1 cellular context compared by ENCODE assay signal in the genomic region with DNA sequence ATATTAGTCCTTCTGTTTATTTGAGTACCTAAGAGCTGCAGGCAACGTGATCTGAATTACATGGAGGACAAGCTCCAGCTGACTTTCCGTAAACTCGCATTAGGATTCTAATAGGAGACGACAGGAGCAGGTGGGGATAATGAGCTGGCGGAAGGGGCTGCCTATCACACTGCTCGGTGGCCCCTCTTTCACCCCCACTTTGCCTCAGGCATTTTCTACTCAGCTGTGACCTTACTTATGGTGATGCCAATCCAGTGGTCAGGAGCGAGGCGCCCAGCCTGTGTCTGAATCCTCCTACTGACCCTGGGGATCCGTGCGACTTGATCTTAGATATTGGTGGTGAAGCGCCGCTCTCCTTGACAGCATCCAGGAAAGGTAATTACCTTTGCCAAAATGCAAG.
TF ChIP-seq lines count a peak whose summit lies in the region.

A gene with protein sequence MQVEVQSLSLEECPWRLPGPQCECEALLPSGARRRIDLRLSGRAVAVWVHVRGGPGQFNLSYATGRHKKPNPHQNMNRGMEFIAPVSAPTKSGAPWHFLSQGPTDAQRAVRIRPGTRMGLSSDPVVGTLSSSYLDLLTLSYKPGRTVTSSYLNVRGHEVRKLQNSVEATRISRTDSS (plus strand): TSS at position 234 of the 400 bp plus-strand sequence. CDS start 160 bp downstream, at position 394.

TF ChIP-seq in GM23338, 12 proteins besides CTCF, POLR2A, EP300 and RAD21 (continued from another document):
- TF ChIP-seq, protein P1, sequence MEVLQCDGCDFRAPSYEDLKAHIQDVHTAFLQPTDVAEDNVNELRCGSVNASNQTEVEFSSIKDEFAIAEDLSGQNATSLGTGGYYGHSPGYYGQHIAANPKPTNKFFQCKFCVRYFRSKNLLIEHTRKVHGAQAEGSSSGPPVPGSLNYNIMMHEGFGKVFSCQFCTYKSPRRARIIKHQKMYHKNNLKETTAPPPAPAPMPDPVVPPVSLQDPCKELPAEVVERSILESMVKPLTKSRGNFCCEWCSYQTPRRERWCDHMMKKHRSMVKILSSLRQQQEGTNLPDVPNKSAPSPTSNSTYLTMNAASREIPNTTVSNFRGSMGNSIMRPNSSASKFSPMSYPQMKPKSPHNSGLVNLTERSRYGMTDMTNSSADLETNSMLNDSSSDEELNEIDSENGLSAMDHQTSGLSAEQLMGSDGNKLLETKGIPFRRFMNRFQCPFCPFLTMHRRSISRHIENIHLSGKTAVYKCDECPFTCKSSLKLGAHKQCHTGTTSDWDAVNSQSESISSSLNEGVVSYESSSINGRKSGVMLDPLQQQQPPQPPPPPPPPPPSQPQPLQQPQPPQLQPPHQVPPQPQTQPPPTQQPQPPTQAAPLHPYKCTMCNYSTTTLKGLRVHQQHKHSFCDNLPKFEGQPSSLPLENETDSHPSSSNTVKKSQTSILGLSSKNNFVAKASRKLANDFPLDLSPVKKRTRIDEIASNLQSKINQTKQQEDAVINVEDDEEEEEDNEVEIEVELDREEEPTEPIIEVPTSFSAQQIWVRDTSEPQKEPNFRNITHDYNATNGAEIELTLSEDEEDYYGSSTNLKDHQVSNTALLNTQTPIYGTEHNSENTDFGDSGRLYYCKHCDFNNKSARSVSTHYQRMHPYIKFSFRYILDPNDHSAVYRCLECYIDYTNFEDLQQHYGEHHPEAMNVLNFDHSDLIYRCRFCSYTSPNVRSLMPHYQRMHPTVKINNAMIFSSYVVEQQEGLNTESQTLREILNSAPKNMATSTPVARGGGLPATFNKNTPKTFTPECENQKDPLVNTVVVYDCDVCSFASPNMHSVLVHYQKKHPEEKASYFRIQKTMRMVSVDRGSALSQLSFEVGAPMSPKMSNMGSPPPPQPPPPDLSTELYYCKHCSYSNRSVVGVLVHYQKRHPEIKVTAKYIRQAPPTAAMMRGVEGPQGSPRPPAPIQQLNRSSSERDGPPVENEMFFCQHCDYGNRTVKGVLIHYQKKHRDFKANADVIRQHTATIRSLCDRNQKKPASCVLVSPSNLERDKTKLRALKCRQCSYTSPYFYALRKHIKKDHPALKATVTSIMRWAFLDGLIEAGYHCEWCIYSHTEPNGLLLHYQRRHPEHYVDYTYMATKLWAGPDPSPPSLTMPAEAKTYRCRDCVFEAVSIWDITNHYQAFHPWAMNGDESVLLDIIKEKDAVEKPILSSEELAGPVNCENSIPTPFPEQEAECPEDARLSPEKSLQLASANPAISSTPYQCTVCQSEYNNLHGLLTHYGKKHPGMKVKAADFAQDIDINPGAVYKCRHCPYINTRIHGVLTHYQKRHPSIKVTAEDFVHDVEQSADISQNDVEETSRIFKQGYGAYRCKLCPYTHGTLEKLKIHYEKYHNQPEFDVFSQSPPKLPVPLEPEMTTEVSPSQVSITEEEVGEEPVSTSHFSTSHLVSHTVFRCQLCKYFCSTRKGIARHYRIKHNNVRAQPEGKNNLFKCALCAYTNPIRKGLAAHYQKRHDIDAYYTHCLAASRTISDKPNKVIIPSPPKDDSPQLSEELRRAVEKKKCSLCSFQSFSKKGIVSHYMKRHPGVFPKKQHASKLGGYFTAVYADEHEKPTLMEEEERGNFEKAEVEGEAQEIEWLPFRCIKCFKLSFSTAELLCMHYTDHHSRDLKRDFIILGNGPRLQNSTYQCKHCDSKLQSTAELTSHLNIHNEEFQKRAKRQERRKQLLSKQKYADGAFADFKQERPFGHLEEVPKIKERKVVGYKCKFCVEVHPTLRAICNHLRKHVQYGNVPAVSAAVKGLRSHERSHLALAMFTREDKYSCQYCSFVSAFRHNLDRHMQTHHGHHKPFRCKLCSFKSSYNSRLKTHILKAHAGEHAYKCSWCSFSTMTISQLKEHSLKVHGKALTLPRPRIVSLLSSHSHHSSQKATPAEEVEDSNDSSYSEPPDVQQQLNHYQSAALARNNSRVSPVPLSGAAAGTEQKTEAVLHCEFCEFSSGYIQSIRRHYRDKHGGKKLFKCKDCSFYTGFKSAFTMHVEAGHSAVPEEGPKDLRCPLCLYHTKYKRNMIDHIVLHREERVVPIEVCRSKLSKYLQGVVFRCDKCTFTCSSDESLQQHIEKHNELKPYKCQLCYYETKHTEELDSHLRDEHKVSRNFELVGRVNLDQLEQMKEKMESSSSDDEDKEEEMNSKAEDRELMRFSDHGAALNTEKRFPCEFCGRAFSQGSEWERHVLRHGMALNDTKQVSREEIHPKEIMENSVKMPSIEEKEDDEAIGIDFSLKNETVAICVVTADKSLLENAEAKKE (CRISPR knock-in tag; IDR thresholded peaks at IDR 0.05) = no peak
- TF ChIP-seq, protein P2, sequence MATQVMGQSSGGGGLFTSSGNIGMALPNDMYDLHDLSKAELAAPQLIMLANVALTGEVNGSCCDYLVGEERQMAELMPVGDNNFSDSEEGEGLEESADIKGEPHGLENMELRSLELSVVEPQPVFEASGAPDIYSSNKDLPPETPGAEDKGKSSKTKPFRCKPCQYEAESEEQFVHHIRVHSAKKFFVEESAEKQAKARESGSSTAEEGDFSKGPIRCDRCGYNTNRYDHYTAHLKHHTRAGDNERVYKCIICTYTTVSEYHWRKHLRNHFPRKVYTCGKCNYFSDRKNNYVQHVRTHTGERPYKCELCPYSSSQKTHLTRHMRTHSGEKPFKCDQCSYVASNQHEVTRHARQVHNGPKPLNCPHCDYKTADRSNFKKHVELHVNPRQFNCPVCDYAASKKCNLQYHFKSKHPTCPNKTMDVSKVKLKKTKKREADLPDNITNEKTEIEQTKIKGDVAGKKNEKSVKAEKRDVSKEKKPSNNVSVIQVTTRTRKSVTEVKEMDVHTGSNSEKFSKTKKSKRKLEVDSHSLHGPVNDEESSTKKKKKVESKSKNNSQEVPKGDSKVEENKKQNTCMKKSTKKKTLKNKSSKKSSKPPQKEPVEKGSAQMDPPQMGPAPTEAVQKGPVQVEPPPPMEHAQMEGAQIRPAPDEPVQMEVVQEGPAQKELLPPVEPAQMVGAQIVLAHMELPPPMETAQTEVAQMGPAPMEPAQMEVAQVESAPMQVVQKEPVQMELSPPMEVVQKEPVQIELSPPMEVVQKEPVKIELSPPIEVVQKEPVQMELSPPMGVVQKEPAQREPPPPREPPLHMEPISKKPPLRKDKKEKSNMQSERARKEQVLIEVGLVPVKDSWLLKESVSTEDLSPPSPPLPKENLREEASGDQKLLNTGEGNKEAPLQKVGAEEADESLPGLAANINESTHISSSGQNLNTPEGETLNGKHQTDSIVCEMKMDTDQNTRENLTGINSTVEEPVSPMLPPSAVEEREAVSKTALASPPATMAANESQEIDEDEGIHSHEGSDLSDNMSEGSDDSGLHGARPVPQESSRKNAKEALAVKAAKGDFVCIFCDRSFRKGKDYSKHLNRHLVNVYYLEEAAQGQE (IDR thresholded peaks at IDR 0.05; ENCODE audit: unreplicated experiment) = no peak
- TF ChIP-seq, protein P3, sequence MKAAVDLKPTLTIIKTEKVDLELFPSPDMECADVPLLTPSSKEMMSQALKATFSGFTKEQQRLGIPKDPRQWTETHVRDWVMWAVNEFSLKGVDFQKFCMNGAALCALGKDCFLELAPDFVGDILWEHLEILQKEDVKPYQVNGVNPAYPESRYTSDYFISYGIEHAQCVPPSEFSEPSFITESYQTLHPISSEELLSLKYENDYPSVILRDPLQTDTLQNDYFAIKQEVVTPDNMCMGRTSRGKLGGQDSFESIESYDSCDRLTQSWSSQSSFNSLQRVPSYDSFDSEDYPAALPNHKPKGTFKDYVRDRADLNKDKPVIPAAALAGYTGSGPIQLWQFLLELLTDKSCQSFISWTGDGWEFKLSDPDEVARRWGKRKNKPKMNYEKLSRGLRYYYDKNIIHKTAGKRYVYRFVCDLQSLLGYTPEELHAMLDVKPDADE (IDR thresholded peaks at IDR 0.05) = no peak
- TF ChIP-seq ZNF114 (CRISPR knock-in tag; IDR thresholded peaks at IDR 0.05) (no peak), STAT1 (IDR thresholded peaks at IDR 0.05; ENCODE audit: unreplicated experiment) (no peak)
TF ChIP-seq in GM23338: peak in this region for 0.
